9 cellular contexts compared by ENCODE assay signal in genomic region chr10:22927661-22928403, GRCh38. TPM values are rescaled to one million over a fixed set of nuclear protein-coding genes. Genes with fewer than 3 reads are reported as not detected.
DNase-seq lines count a peak whose midpoint lies in the region; ATAC-seq and TF ChIP-seq lines count a peak whose summit lies in the region.
"Had no signal": no experiment of that assay in that cellular context is flagged by ENCODE, and none has a peak within 500 bp of the region (broad histone marks: within the 10 kb centered on the region; RNA-seq: fewer than 3 reads in every experiment).

Gene ARMC3 (plus strand): TSS chr10:22928053. CDS start chr10:22931997, 3,944 bp downstream.

- H3K27me3 Mint-ChIP-seq in activated naive CD8-positive, alpha-beta T cell treated with anti-CD3 and anti-CD28 coated beads for 36 hours = peaks cover 4% of the 10 kb centered on the region
- H3K27me3 Mint-ChIP-seq in progenitor cell of endocrine pancreas (no peaks in the 10 kb centered on the region), type B pancreatic cell (no peaks in the 10 kb centered on the region)

- H3K4me3 ChIP-seq in Panc1 (ENCODE audit: low read depth in 2 of 2, low read length in 2 of 2) (peak within 1 kb of the TSS; percentile 50 to 57), right atrium auricular region (peak within 1 kb of the TSS; percentile 42 to 53)

- TF ChIP-seq CTCF in Panc1 (IDR thresholded peaks at IDR 0.05) = no peak
- no peak for TF ChIP-seq CTCF in right atrium auricular region (IDR thresholded peaks at IDR 0.05)
- no peak for TF ChIP-seq CTCF in progenitor cell of endocrine pancreas (IDR thresholded peaks at IDR 0.05; ENCODE audit: unreplicated experiment)
- no peak for TF ChIP-seq CTCF in type B pancreatic cell (conservative IDR thresholded peaks at IDR 0.05)

- peak within 1 kb of the TSS; percentile 21 for H3K27ac Mint-ChIP-seq in activated naive CD8-positive, alpha-beta T cell treated with anti-CD3 and anti-CD28 coated beads for 36 hours
- no peak within 1 kb of the TSS for H3K27ac Mint-ChIP-seq in progenitor cell of endocrine pancreas
- no peak within 1 kb of the TSS for H3K27ac Mint-ChIP-seq in type B pancreatic cell

- POLR2A ChIA-PET in Panc1 (lab: Charles Lee) = no interaction called here

- ATAC-seq in GM18858 (IDR thresholded peaks at IDR 0.05; ENCODE audit: unreplicated experiment) (peak; percentile 72), HG03045 (IDR thresholded peaks at IDR 0.05; ENCODE audit: unreplicated experiment) (peak; percentile 87), Panc1 (peak; percentile 99)

- no peaks in the 10 kb centered on the region for H3K4me1 ChIP-seq in Panc1 (ENCODE audit: control insufficient read depth, insufficient read depth, low read length)
- peaks cover 0 to 10% of the 10 kb centered on the region in 2 donors for H3K4me1 ChIP-seq in right atrium auricular region

- DNase-seq in Panc1 (ENCODE audit: low read depth, low spot score) = peak; percentile 20
- peak; percentile 85 for DNase-seq in activated naive CD8-positive, alpha-beta T cell treated with anti-CD3 and anti-CD28 coated beads for 36 hours
- peak; percentile 69 for DNase-seq in right atrium auricular region (ENCODE audit: low spot score)
- DNase-seq in progenitor cell of endocrine pancreas (ENCODE audit: low spot score, unreplicated experiment) = peak; percentile 87
- peak; percentile 85 for DNase-seq in type B pancreatic cell (ENCODE audit: extremely low spot score, unreplicated experiment)
- DNase-seq in MV-4-11 (lab: John Stamatoyannopoulos, UW) = no peak

- H3K9me3 ChIP-seq in Panc1 (ENCODE audit: control insufficient read depth, insufficient read depth, low read depth, low read length) (no peaks in the 10 kb centered on the region), right atrium auricular region (no peaks in the 10 kb centered on the region)

- no peaks in the 10 kb centered on the region for H3K36me3 Mint-ChIP-seq in activated naive CD8-positive, alpha-beta T cell treated with anti-CD3 and anti-CD28 coated beads for 36 hours
- H3K36me3 Mint-ChIP-seq in progenitor cell of endocrine pancreas (ENCODE audit: insufficient read depth) (no peaks in the 10 kb centered on the region), type B pancreatic cell (no peaks in the 10 kb centered on the region)

- no peaks in the 10 kb centered on the region for H3K4me1 Mint-ChIP-seq in activated naive CD8-positive, alpha-beta T cell treated with anti-CD3 and anti-CD28 coated beads for 36 hours
- H3K4me1 Mint-ChIP-seq in progenitor cell of endocrine pancreas (ENCODE audit: low read depth) = no peaks in the 10 kb centered on the region
- no peaks in the 10 kb centered on the region for H3K4me1 Mint-ChIP-seq in type B pancreatic cell (ENCODE audit: unreplicated experiment)

- H3K27me3 ChIP-seq in Panc1 (ENCODE audit: control insufficient read depth, insufficient read depth, low read length) (peaks cover 4% of the 10 kb centered on the region; the same call in 1 of the 2 replicates), right atrium auricular region (no peaks in the 10 kb centered on the region)

- H3K9me3 Mint-ChIP-seq in activated naive CD8-positive, alpha-beta T cell treated with anti-CD3 and anti-CD28 coated beads for 36 hours = no peaks in the 10 kb centered on the region
- no peaks in the 10 kb centered on the region for H3K9me3 Mint-ChIP-seq in progenitor cell of endocrine pancreas (ENCODE audit: low read depth)
- no peaks in the 10 kb centered on the region for H3K9me3 Mint-ChIP-seq in type B pancreatic cell

- in situ Hi-C loops in Panc1 (cut with HindIII; ENCODE audit: low pct_unique_long_range_greater_than_20kb, low sequenced_read_pairs) = no loop called here

- H3K36me3 ChIP-seq in Panc1 (ENCODE audit: control insufficient read depth, insufficient read depth, low read length) = no peaks in the 10 kb centered on the region
- no peaks in the 10 kb centered on the region for H3K36me3 ChIP-seq in right atrium auricular region

- CTCF ChIA-PET in Panc1 (lab: Charles Lee) = no interaction called here

- H3K4me3 Mint-ChIP-seq in activated naive CD8-positive, alpha-beta T cell treated with anti-CD3 and anti-CD28 coated beads for 36 hours = no peak within 1 kb of the TSS
- H3K4me3 Mint-ChIP-seq in progenitor cell of endocrine pancreas (ENCODE audit: low read depth) = no peak within 1 kb of the TSS
- no peak within 1 kb of the TSS for H3K4me3 Mint-ChIP-seq in type B pancreatic cell

- no TSS peak for BruUV-seq in Panc1 (replicated peaks; lab: Mats Ljungman, UMichigan)

- H3K27ac ChIP-seq in Panc1 (ENCODE audit: low read length) (no peak within 1 kb of the TSS), right atrium auricular region (no peak within 1 kb of the TSS)

- intact Hi-C loops in Panc1 (cut with micrococcal nuclease; ENCODE audit: unreplicated experiment) = no loop called here

RNA-seq across cellular contexts. Expression of gene ARMC3, which starts in this region (rescaled TPM):
- 1.0 TPM for total RNA-seq in Panc1 (2021; ENCODE audit: unreplicated experiment)
- polyA plus RNA-seq in Panc1 (2012; ENCODE audit: insufficient read length) = 0.39 TPM
- total RNA-seq in activated naive CD8-positive, alpha-beta T cell treated with anti-CD3 and anti-CD28 coated beads for 36 hours = under 1 TPM in 1 of 2 experiments, not detected in 1; 0.39 TPM
- not detected for total RNA-seq in right atrium auricular region
- total RNA-seq in progenitor cell of endocrine pancreas = 4.8 and 7.9 TPM in 2 replicates
- total RNA-seq in type B pancreatic cell (ENCODE audit: low replicate concordance) = 2.0 and 10.4 TPM in 2 replicates
- total RNA-seq: subcutaneous adipose tissue had no signal

Comparison
In these comparisons a context has a peak if more than half of its experiments do, and no peak if none do; other contexts are left out.
1. Peak in DNase-seq in activated naive CD8-positive, alpha-beta T cell treated with anti-CD3 and anti-CD28 coated beads for 36 hours; RNA of the gene not detected or under 1 TPM.
2. Peak in DNase-seq and H3K4me3 ChIP-seq in right atrium auricular region; RNA of the gene not detected or under 1 TPM.